10 cellular contexts compared by ENCODE assay signal in the genomic region with DNA sequence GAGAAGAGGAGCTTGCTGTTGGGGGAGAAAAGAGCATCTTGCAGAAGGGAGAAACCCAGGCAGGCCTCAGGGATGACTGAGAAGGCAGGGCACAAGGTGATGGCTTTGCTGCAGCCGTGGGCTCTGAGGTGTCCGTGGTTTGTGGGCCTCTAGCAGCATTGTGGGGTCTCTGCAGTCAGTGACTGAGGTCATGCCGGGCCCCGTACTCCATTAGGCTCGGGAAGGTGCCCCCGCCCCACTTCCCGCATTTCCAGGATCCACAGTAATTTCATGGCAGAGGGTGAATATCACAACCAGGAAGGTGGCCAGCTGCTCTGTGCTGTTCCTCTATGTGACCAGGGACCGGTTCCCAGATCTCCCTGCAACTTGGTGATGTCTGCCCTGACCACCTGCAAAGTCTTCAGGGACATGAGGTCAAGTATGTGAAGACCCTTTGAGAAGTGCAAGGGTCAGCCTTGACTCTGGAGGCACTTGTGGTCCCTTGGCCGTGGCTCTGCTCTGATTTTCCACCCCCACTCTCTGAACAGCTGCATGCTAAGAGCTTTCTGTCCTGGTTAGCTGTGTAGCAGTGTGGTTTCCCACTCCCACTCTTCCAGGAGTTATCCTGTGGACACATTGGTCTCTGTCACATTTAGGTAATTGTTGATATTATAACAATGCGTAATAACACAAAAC. TPM values are rescaled to one million over a fixed set of nuclear protein-coding genes. Genes with fewer than 3 reads are reported as not detected.
DNase-seq lines count a peak whose midpoint lies in the region; ATAC-seq and TF ChIP-seq lines count a peak whose summit lies in the region.
"Had no signal": no experiment of that assay in that cellular context is flagged by ENCODE, and none has a peak within 500 bp of the region (broad histone marks: within the 10 kb centered on the region; RNA-seq: fewer than 3 reads in every experiment).

No MANE protein-coding gene starts in this region.

- H3K27me3 ChIP-seq in adipocyte (replicated peaks; ENCODE audit: control insufficient read depth, insufficient read depth, low read length) (no peaks in the 10 kb centered on the region), mucosa of stomach (ENCODE audit: control insufficient read depth, insufficient read depth, low read length) (no peaks in the 10 kb centered on the region), thymus (ENCODE audit: control insufficient read depth, insufficient read depth) (no peaks in the 10 kb centered on the region)

- H3K27ac ChIP-seq in thymus (ENCODE audit: low read depth), result peak overlapping the region; percentile 84

- no peak for DNase-seq in activated T-cell treated with anti-CD3 and anti-CD28 coated beads, Interleukin-2, amount 50 U/mL, for 4 hours
- DNase-seq in activated T-cell treated with anti-CD3 and anti-CD28 coated beads for 4 hours (no peak), adipocyte (ENCODE audit: low read depth) (no peak), SHP77 (lab: John Stamatoyannopoulos, UW) (no peak), hepatic stellate cell (ENCODE audit: low spot score) (no peak), erythroblast (lab: John Stamatoyannopoulos, UW) (no peak)
- DNase-seq: activated naive CD4-positive, alpha-beta T cell; NCI-H1105 had no signal

- no peaks in the 10 kb centered on the region for H3K9me3 Mint-ChIP-seq in activated T-cell treated with anti-CD3 and anti-CD28 coated beads, Interleukin-2, amount 50 U/mL, for 4 hours

- no peak for ATAC-seq in activated T-cell treated with anti-CD3 and anti-CD28 coated beads, Interleukin-2, amount 50 U/mL, for 4 hours

- H3K36me3 ChIP-seq in adipocyte (ENCODE audit: control insufficient read depth, insufficient read depth, low read length, severe bottlenecking) (no peaks in the 10 kb centered on the region), mucosa of stomach (ENCODE audit: control insufficient read depth, insufficient read depth, low read length) (no peaks in the 10 kb centered on the region), thymus (ENCODE audit: control insufficient read depth, insufficient read depth) (peaks cover 39% of the 10 kb centered on the region)

- H3K4me3 ChIP-seq in adipocyte (ENCODE audit: low read length) (peak overlapping the region; percentile 96), mucosa of stomach (ENCODE audit: low read length) (peak overlapping the region; percentile 77), thymus (ENCODE audit: low read length) (peak overlapping the region; percentile 98)

- no peak overlapping the region for H3K9ac ChIP-seq in adipocyte (ENCODE audit: low read length)
- peak overlapping the region; percentile 33 for H3K9ac ChIP-seq in mucosa of stomach (ENCODE audit: low read length)

- H3K27me3 Mint-ChIP-seq in activated T-cell treated with anti-CD3 and anti-CD28 coated beads, Interleukin-2, amount 50 U/mL, for 4 hours (ENCODE audit: low read depth), result no peaks in the 10 kb centered on the region

- H3K9me3 ChIP-seq in adipocyte (ENCODE audit: control insufficient read depth, low read length) (no peaks in the 10 kb centered on the region), mucosa of stomach (ENCODE audit: control insufficient read depth, low read length) (no peaks in the 10 kb centered on the region), thymus (ENCODE audit: control insufficient read depth) (no peaks in the 10 kb centered on the region)

- TF ChIP-seq POLR2A in erythroblast (IDR thresholded peaks at IDR 0.05; ENCODE audit: low read length), result no peak

- H3K4me1 ChIP-seq in adipocyte (ENCODE audit: control insufficient read depth, insufficient read depth, low read length) (peaks cover 50% of the 10 kb centered on the region), mucosa of stomach (ENCODE audit: control insufficient read depth, insufficient read depth, low read length) (peaks cover 67% of the 10 kb centered on the region), thymus (ENCODE audit: control insufficient read depth, insufficient read depth, low read length) (peaks cover 51% of the 10 kb centered on the region)

- peaks cover 66% of the 10 kb centered on the region for H3K4me1 Mint-ChIP-seq in activated T-cell treated with anti-CD3 and anti-CD28 coated beads, Interleukin-2, amount 50 U/mL, for 4 hours (ENCODE audit: low read depth)

- H3K36me3 Mint-ChIP-seq in activated T-cell treated with anti-CD3 and anti-CD28 coated beads, Interleukin-2, amount 50 U/mL, for 4 hours (ENCODE audit: insufficient read depth), result peaks cover 3% of the 10 kb centered on the region

- peak overlapping the region; percentile 94 for H3K4me3 Mint-ChIP-seq in activated T-cell treated with anti-CD3 and anti-CD28 coated beads, Interleukin-2, amount 50 U/mL, for 4 hours

- WGBS in thymus, result 74% methylated on average over 10 of the region's 10 CpGs

RNA-seq across cellular contexts. Expression of a gene that starts 3.6 kb away (rescaled TPM):
- 10 to 100 TPM; 75.0 to 82.8 (median 81.8) TPM for total RNA-seq in activated T-cell treated with anti-CD3 and anti-CD28 coated beads, Interleukin-2, amount 50 U/mL, for 4 hours
- 107 TPM for polyA plus RNA-seq in thymus
